In genomic region chr16:49183911-49184310, GRCh38 we compare ENCODE assay signal across 10 cellular contexts.
DNase-seq lines count a peak whose midpoint lies in the region; ATAC-seq, FAIRE-seq and TF ChIP-seq lines count a peak whose summit lies in the region.
"Had no signal": no experiment of that assay in that cellular context is flagged by ENCODE, and none has a peak within 500 bp of the region (broad histone marks: within the 10 kb centered on the region; RNA-seq: fewer than 3 reads in every experiment).

No MANE protein-coding gene starts in this region.

- BruUV-seq in HepG2 (replicated peaks; lab: Mats Ljungman, UMichigan) (no TSS peak), mammary epithelial cell (replicated peaks; lab: Mats Ljungman, UMichigan) (no TSS peak)

- ATAC-seq in HepG2 = peak; percentile 93
- no peak for ATAC-seq in right lobe of liver
- no peak for ATAC-seq in GM21786 (IDR thresholded peaks at IDR 0.05; ENCODE audit: unreplicated experiment)
- no peak for ATAC-seq in GM18858 (IDR thresholded peaks at IDR 0.05; ENCODE audit: unreplicated experiment)

- H3K9ac ChIP-seq in HepG2 (ENCODE audit: insufficient read depth, low read depth, low read length) = no peak overlapping the region
- H3K9ac ChIP-seq in mammary epithelial cell (ENCODE audit: insufficient read depth, low read length) = no peak overlapping the region

- H3K36me3 ChIP-seq in HepG2 (replicated peaks in 1 of 2; ENCODE audit: control insufficient read depth in 1 of 2, insufficient read depth in 2 of 2, low read length in 2 of 2) (no peaks in the 10 kb centered on the region), right lobe of liver (no peaks in the 10 kb centered on the region), mammary epithelial cell (ENCODE audit: insufficient read depth, low read length) (no peaks in the 10 kb centered on the region)

- H3K4me1 ChIP-seq in HepG2 (ENCODE audit: insufficient read depth, low read length) (no peaks in the 10 kb centered on the region), right lobe of liver (no peaks in the 10 kb centered on the region), mammary epithelial cell (ENCODE audit: insufficient read depth, low read length) (no peaks in the 10 kb centered on the region)

- H2AFZ ChIP-seq in HepG2 (ENCODE audit: low read length) (no peak overlapping the region), mammary epithelial cell (ENCODE audit: low read depth, low read length) (no peak overlapping the region)

- H4K20me1 ChIP-seq in HepG2 (ENCODE audit: insufficient read depth, low read length) = no peaks in the 10 kb centered on the region
- H4K20me1 ChIP-seq in mammary epithelial cell (ENCODE audit: insufficient read depth, low read length) = no peaks in the 10 kb centered on the region

- intact Hi-C loops in HepG2 (cut with micrococcal nuclease; ENCODE audit: unreplicated experiment) = loop anchor here (1.0 to 5.0 kb wide), 2 partner anchors 184 to 497 kb away; no protein-coding TSS in a partner anchor
- intact Hi-C loops in right lobe of liver (cut with DNase I) = no loop called here
- intact Hi-C loops in mammary epithelial cell (cut with micrococcal nuclease) = loop anchor here (1.0 to 2.0 kb wide), 4 partner anchors 166 to 497 kb away; no protein-coding TSS in a partner anchor

- no peak overlapping the region for H3K27ac ChIP-seq in HepG2 (ENCODE audit: extremely low read length, insufficient read depth, low read length)
- H3K27ac ChIP-seq in right lobe of liver = no peak overlapping the region
- H3K27ac ChIP-seq in mammary epithelial cell (ENCODE audit: insufficient read depth, low read depth, low read length) = no peak overlapping the region

- dilution Hi-C loops in mammary epithelial cell (cut with HindIII; ENCODE audit: low sequenced_read_pairs) = no loop called here

- TF ChIP-seq CTCF in HepG2 (CRISPR knock-in tag; IDR thresholded peaks at IDR 0.05) (peak; percentile 74), right lobe of liver (IDR thresholded peaks at IDR 0.05) (no peak), mammary epithelial cell (conservative IDR thresholded peaks at IDR 0.05 in 1 of 2, IDR thresholded peaks at IDR 0.05 in 1 of 2; ENCODE audit: extremely low read depth in 1 of 2, insufficient read depth in 1 of 2, low read depth in 1 of 2, low read length in 2 of 2) (peak; percentile 56 to 79)

- CTCF ChIA-PET in HepG2 (lab: Yijun Ruan, JAX; ENCODE audit: low intra/inter-chr PET ratio, low total read pairs) = interaction anchor here (1.3 kb wide), 1 partner anchor 497 kb away, joined by 4 read pairs; no protein-coding TSS in a partner anchor
- CTCF ChIA-PET in mammary epithelial cell (lab: Charles Lee; ENCODE audit: low non-redundant PET) = interaction anchor here (0.6 kb wide), 1 partner anchor 450 kb away, joined by 4 read pairs; no protein-coding TSS in a partner anchor

- no peaks in the 10 kb centered on the region for H3K79me2 ChIP-seq in HepG2 (ENCODE audit: insufficient read depth, low read length)
- H3K79me2 ChIP-seq in mammary epithelial cell (ENCODE audit: insufficient read depth, low read length) = no peaks in the 10 kb centered on the region

- no peak overlapping the region for H3K4me2 ChIP-seq in HepG2 (ENCODE audit: low read depth, low read length)
- no peak overlapping the region for H3K4me2 ChIP-seq in mammary epithelial cell (ENCODE audit: insufficient read depth, low read depth, low read length)

- TF ChIP-seq RAD21 in HepG2 (CRISPR knock-in tag; IDR thresholded peaks at IDR 0.05) = no peak

- H3K9me3 ChIP-seq in HepG2 (ENCODE audit: low read length) (no peaks in the 10 kb centered on the region), right lobe of liver (no peaks in the 10 kb centered on the region), mammary epithelial cell (replicated peaks; ENCODE audit: insufficient read depth, low read length) (peaks cover 3% of the 10 kb centered on the region)

- POLR2A ChIA-PET in HepG2 (lab: Yijun Ruan, JAX) = no interaction called here

- WGBS in HepG2 (ENCODE audit: low lambda C conversion rate) = 24% methylated on average over 5 of the region's 5 CpGs
- WGBS in right lobe of liver (ENCODE audit: insufficient coverage, low coverage, low lambda C conversion rate, missing lambda C conversion rate) = 11% methylated on average over 3 of the region's 5 CpGs
- 7% methylated on average over 3 of the region's 5 CpGs for WGBS in mammary epithelial cell (ENCODE audit: low coverage, missing lambda C conversion rate)

- TF ChIP-seq POLR2A in HepG2 (IDR thresholded peaks at IDR 0.05; ENCODE audit: insufficient read depth in 1 of 2, low read depth in 2 of 2, low read length in 2 of 2) (no peak), right lobe of liver (IDR thresholded peaks at IDR 0.05) (no peak)

- TF ChIP-seq EP300 in HepG2 (IDR thresholded peaks at IDR 0.05; ENCODE audit: low read depth in 2 of 2, low read length in 2 of 2) (no peak), HepG2 (CRISPR knock-in tag; IDR thresholded peaks at IDR 0.05; ENCODE audit: borderline replicate concordance) (no peak)

- DNase-seq in HepG2 (ENCODE audit: low spot score) = peak; percentile 20
- no peak for DNase-seq in right lobe of liver
- DNase-seq in NCI-H1105 treated with DMSO at 0.1 percent for 48 hours (lab: John Stamatoyannopoulos, UW) = peak; percentile 68
- peak; percentile 25 for DNase-seq in mammary epithelial cell
- no peak for DNase-seq in NCI-H146 (lab: John Stamatoyannopoulos, UW)
- no peak for DNase-seq in NCI-H128 (lab: John Stamatoyannopoulos, UW; ENCODE audit: unreplicated experiment)
- DNase-seq: GOT3, NCI-H2227 treated with DMSO at 0.1 percent for 48 hours had no signal

- H3K27me3 ChIP-seq in HepG2 (ENCODE audit: control insufficient read depth in 1 of 2, insufficient read depth in 2 of 2, low read length in 2 of 2) (no peaks in the 10 kb centered on the region), right lobe of liver (no peaks in the 10 kb centered on the region), mammary epithelial cell (ENCODE audit: insufficient read depth, low read length) (peaks cover 2% of the 10 kb centered on the region)

- FAIRE-seq in HepG2 (lab: Jason Lieb, UNC) = no peak

- in situ Hi-C loops in HepG2 (cut with HindIII; ENCODE audit: extremely low pct_ligation_motif_present, low pct_unique_long_range_greater_than_20kb) (no loop called here), mammary epithelial cell (cut with MboI; ENCODE audit: low sequenced_read_pairs in 2 of 2) (loop anchor here in 1 of 2 donors (25.0 kb wide), 2 partner anchors 322 to 472 kb away; no protein-coding TSS in a partner anchor)

- H3K4me3 ChIP-seq in HepG2 (replicated peaks in 1 of 3; ENCODE audit: insufficient read depth in 1 of 3, low read depth in 2 of 3, low read length in 3 of 3) = no peak overlapping the region
- H3K4me3 ChIP-seq in right lobe of liver = no peak overlapping the region
- no peak overlapping the region for H3K4me3 ChIP-seq in mammary epithelial cell (replicated peaks in 1 of 3; ENCODE audit: insufficient read depth in 1 of 3, low read depth in 2 of 3, low read length in 3 of 3)

TF ChIP-seq in HepG2, 621 proteins besides CTCF, POLR2A, EP300 and RAD21 (continues in another document):
- TF ChIP-seq ZFP1 (CRISPR knock-in tag; IDR thresholded peaks at IDR 0.05) (no peak), IRX3 (CRISPR knock-in tag; IDR thresholded peaks at IDR 0.05; ENCODE audit: borderline replicate concordance, low read depth) (no peak), MAFK (conservative IDR thresholded peaks at IDR 0.05 in 1 of 2, IDR thresholded peaks at IDR 0.05 in 1 of 2; ENCODE audit: low read length in 2 of 2) (peak; percentile 73 to 80), E2F1 (CRISPR knock-in tag; IDR thresholded peaks at IDR 0.05) (no peak), ZEB1 (IDR thresholded peaks at IDR 0.05; ENCODE audit: insufficient replicate concordance, low read depth) (no peak), ZNF768 (CRISPR knock-in tag; IDR thresholded peaks at IDR 0.05) (no peak), ETV6 (CRISPR knock-in tag; conservative IDR thresholded peaks at IDR 0.05) (no peak), ZNF441 (CRISPR knock-in tag; IDR thresholded peaks at IDR 0.05; ENCODE audit: borderline replicate concordance) (no peak), PAF1 (CRISPR knock-in tag; IDR thresholded peaks at IDR 0.05) (no peak), ZUFSP (CRISPR knock-in tag; IDR thresholded peaks at IDR 0.05; ENCODE audit: borderline replicate concordance) (no peak), XRCC5 (optimal IDR thresholded peaks at IDR 0.05; ENCODE audit: low read length) (peak; percentile 22)
- TF ChIP-seq, protein P1, sequence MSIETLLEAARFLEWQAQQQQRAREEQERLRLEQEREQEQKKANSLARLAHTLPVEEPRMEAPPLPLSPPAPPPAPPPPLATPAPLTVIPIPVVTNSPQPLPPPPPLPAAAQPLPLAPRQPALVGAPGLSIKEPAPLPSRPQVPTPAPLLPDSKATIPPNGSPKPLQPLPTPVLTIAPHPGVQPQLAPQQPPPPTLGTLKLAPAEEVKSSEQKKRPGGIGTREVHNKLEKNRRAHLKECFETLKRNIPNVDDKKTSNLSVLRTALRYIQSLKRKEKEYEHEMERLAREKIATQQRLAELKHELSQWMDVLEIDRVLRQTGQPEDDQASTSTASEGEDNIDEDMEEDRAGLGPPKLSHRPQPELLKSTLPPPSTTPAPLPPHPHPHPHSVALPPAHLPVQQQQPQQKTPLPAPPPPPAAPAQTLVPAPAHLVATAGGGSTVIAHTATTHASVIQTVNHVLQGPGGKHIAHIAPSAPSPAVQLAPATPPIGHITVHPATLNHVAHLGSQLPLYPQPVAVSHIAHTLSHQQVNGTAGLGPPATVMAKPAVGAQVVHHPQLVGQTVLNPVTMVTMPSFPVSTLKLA (IDR thresholded peaks at IDR 0.05) = no peak

Comparison
In these comparisons a context has a peak if more than half of its experiments do, and no peak if none do; other contexts are left out.
1. DNase-seq: peak in HepG2 (single experiment), NCI-H1105 treated with DMSO at 0.1 percent for 48 hours (single experiment) and mammary epithelial cell (single experiment); none in right lobe of liver (0 of 3), NCI-H146 (single experiment) and NCI-H128 (single experiment).
2. CTCF ChIP-seq: peak in HepG2 (single experiment) and mammary epithelial cell (2 of 2); none in right lobe of liver (0 of 4).
3. intact Hi-C loops: an anchor here in HepG2 (1.0 to 5.0 kb wide) and mammary epithelial cell (1.0 to 2.0 kb wide); none called in right lobe of liver.